Comparison of ENCODE assay signal across 10 cellular contexts in the genomic region with DNA sequence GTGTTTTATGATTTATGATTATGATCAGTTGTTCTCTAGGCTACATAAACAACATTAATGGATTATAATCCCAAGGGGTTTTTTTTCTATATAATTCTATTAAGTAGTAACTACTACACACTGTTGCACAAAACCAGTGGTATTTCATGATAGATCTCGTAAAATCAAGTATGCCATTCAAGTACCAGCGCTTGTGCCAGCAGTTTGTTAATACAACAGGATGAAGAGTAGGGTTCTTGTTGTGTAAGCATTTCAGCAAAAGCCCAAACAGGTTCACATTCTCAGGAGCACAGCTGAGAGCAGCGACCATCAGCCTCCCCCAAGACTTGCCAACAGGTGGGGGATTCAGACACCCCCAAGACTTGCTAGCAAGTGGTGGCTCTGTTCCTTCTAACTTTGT.
"Had no signal": no experiment of that assay in that cellular context is flagged by ENCODE, and none has a peak within 500 bp of the region (broad histone marks: within the 10 kb centered on the region; RNA-seq: fewer than 3 reads in every experiment).

No MANE protein-coding gene starts in this region.

- H2AFZ ChIP-seq: GM23248, GM23338 had no signal

- H3K36me3 ChIP-seq: HAP-1 had no signal

- H3K9me3 ChIP-seq: HAP-1 had no signal

- DNase-seq: GM23248, GOT3, H7, H9, HCEC 1CT, HFFc6 had no signal

- H3K4me1 ChIP-seq: HAP-1 had no signal

- H3K27ac ChIP-seq: GM23248 had no signal

- FAIRE-seq: H1, H54 had no signal

- H3K4me3 ChIP-seq: GM23248, GM23338, HAP-1 had no signal

- H3K4me2 ChIP-seq: GM23338 had no signal
